Comparison of ENCODE assay signal across 17 cellular contexts in genomic region chr3:113663761-113664160, GRCh38. TPM values are rescaled to one million over a fixed set of nuclear protein-coding genes. Genes with fewer than 3 reads are reported as not detected.
DNase-seq lines count a peak whose midpoint lies in the region; ATAC-seq, FAIRE-seq and TF ChIP-seq lines count a peak whose summit lies in the region.
"Had no signal": no experiment of that assay in that cellular context is flagged by ENCODE, and none has a peak within 500 bp of the region (broad histone marks: within the 10 kb centered on the region; RNA-seq: fewer than 3 reads in every experiment).

No MANE protein-coding gene starts in this region.

- in situ Hi-C loops in transverse colon (cut with MboI; ENCODE audit: low pct_ligation_motif_present in 1 of 4, low pct_unique_long_range_greater_than_20kb in 1 of 4, low sequenced_read_pairs in 3 of 4): no loop called here

- no peaks in the 10 kb centered on the region for H3K27me3 Mint-ChIP-seq in nephron progenitor cell (ENCODE audit: low read depth, poor library complexity)
- H3K27me3 Mint-ChIP-seq: CD4-positive, alpha-beta T cell had no signal

- TF ChIP-seq CTCF in nephron progenitor cell (IDR thresholded peaks at IDR 0.05): no peak
- TF ChIP-seq CTCF in transverse colon (IDR thresholded peaks at IDR 0.05): no peak

- H3K36me3 Mint-ChIP-seq in nephron progenitor cell (ENCODE audit: low read depth): peaks cover 41% of the 10 kb centered on the region

- H3K9me3 Mint-ChIP-seq in nephron progenitor cell: no peaks in the 10 kb centered on the region
- H3K9me3 Mint-ChIP-seq: CD4-positive, alpha-beta T cell had no signal

- peaks cover 24% of the 10 kb centered on the region for H3K36me3 ChIP-seq in HUES48 (ENCODE audit: control insufficient read depth, insufficient read depth, low read length)
- peaks cover 0 to 5% (median 0%) of the 10 kb centered on the region in 4 donors for H3K36me3 ChIP-seq in transverse colon

- H3K4me1 Mint-ChIP-seq in nephron progenitor cell: peaks cover 25% of the 10 kb centered on the region

- peak; percentile 33 for FAIRE-seq in islet of Langerhans (lab: Jason Lieb, UNC)
- FAIRE-seq: RCC 7860 had no signal

- no peak for TF ChIP-seq POLR2A in transverse colon (IDR thresholded peaks at IDR 0.05)
- no peak for TF ChIP-seq POLR2A in GM18505 (IDR thresholded peaks at IDR 0.05; ENCODE audit: borderline replicate concordance, extremely low read depth, insufficient read depth, insufficient read length)

- H3K4me1 ChIP-seq in HUES48 (ENCODE audit: control insufficient read depth, insufficient read depth, low read length) (peaks cover 9% of the 10 kb centered on the region), transverse colon (peaks cover 0 to 40% (median 26%) of the 10 kb centered on the region in 4 donors)

- ATAC-seq in left cardiac atrium (no peak), GM18505 (IDR thresholded peaks at IDR 0.05; ENCODE audit: unreplicated experiment) (no peak)

- DNase-seq in nephron progenitor cell: no peak
- no peak for DNase-seq in transverse colon
- no peak for DNase-seq in left cardiac atrium
- no peak for DNase-seq in HCEC 1CT
- DNase-seq: Calu3; CD4-positive, alpha-beta T cell; H7; NCI-H1105 treated with DMSO at 0.1 percent for 48 hours; NCI-H1694 treated with DMSO at 0.1 percent for 48 hours; NCI-H2107; NCI-H226; NCI-H524 treated with DMSO at 0.1 percent for 48 hours; Right ventricle myocardium superior had no signal

- 33 to 47% methylated on average over 1 of the region's 1 CpG for WGBS in transverse colon (ENCODE audit: low coverage in 1 of 2), 2 donors

- H3K4me3 ChIP-seq in HUES48 (ENCODE audit: low read depth, low read length): no peak overlapping the region
- H3K4me3 ChIP-seq in transverse colon: no peak overlapping the region

- no peak overlapping the region for H3K9ac ChIP-seq in HUES48 (ENCODE audit: low read depth, low read length)

- intact Hi-C loops in transverse colon (cut with DNase I; ENCODE audit: low total_unique reads) (no loop called here), left cardiac atrium (cut with DNase I) (no loop called here)

- H3K27me3 ChIP-seq in HUES48 (ENCODE audit: control insufficient read depth, insufficient read depth, low read length): no peaks in the 10 kb centered on the region
- no peaks in the 10 kb centered on the region for H3K27me3 ChIP-seq in transverse colon

- no peak overlapping the region for H3K4me3 Mint-ChIP-seq in nephron progenitor cell
- H3K4me3 Mint-ChIP-seq: CD4-positive, alpha-beta T cell had no signal

- TF ChIP-seq EP300 in transverse colon (IDR thresholded peaks at IDR 0.05; ENCODE audit: low read depth): no peak

- peak overlapping the region; percentile 60 for H3K27ac Mint-ChIP-seq in nephron progenitor cell
- H3K27ac Mint-ChIP-seq: CD4-positive, alpha-beta T cell had no signal

- H3K9me3 ChIP-seq in HUES48 (ENCODE audit: control insufficient read depth, insufficient read depth, low read length) (no peaks in the 10 kb centered on the region), transverse colon (no peaks in the 10 kb centered on the region)

- H3K27ac ChIP-seq in HUES48 (ENCODE audit: low read depth, low read length): peak overlapping the region; percentile 17
- peak overlapping the region; percentile 51 to 76 (median 53) for H3K27ac ChIP-seq in transverse colon

RNA-seq across cellular contexts. Expression of gene USF3, which starts 32.7 kb away (rescaled TPM):
- total RNA-seq in transverse colon: 10 to 100 TPM; 23.1 to 33.2 (median 27.8) TPM
- 10 to 100 TPM; 13.0 to 14.5 TPM for total RNA-seq in left cardiac atrium
